ENCODE assay signal across 9 cellular contexts in genomic region chr6:30542404-30542725, GRCh38. TPM values are rescaled to one million over a fixed set of nuclear protein-coding genes. Genes with fewer than 3 reads are reported as not detected.
DNase-seq lines count a peak whose midpoint lies in the region; ATAC-seq, FAIRE-seq and TF ChIP-seq lines count a peak whose summit lies in the region.
"Had no signal": no experiment of that assay in that cellular context is flagged by ENCODE, and none has a peak within 500 bp of the region (broad histone marks: within the 10 kb centered on the region; RNA-seq: fewer than 3 reads in every experiment).

No MANE protein-coding gene starts in this region.

- H3K36me3 ChIP-seq in BLaER1, result peaks cover 27% of the 10 kb centered on the region
- H3K36me3 ChIP-seq in mesenchymal stem cell (ENCODE audit: control insufficient read depth in 1 of 2, insufficient read depth in 2 of 2, low read depth in 1 of 2, low read length in 2 of 2), result peaks cover 22 to 45% of the 10 kb centered on the region in 2 experiments

- no peak overlapping the region for H2BK12ac ChIP-seq in mesenchymal stem cell (ENCODE audit: low read length in 2 of 2)

- no peak overlapping the region for H4K8ac ChIP-seq in mesenchymal stem cell (ENCODE audit: low read length)

- FAIRE-seq in GM12891 (lab: Jason Lieb, UNC), result peak; percentile 61

- H3K9me3 ChIP-seq in BLaER1, result no peaks in the 10 kb centered on the region
- no peaks in the 10 kb centered on the region for H3K9me3 ChIP-seq in mesenchymal stem cell (ENCODE audit: control insufficient read depth, low read length)

- H3K9me3 Mint-ChIP-seq in activated T-helper 1 cell treated with anti-CD3 and anti-CD28 coated beads, Interleukin-12 subunit alpha, Interleukin-12 subunit beta, Interleukin-2, Interleukin-4 antibody, amounts not matched to agents 30 ng/mL and 10 ng/mL and 1 ng/mL, durations not matched to agents 14 hours and 24 hours and 36 hours, result no peaks in the 10 kb centered on the region

- peak overlapping the region; percentile 78 for H3K27ac Mint-ChIP-seq in activated T-helper 1 cell treated with anti-CD3 and anti-CD28 coated beads, Interleukin-12 subunit alpha, Interleukin-12 subunit beta, Interleukin-2, Interleukin-4 antibody, amounts not matched to agents 30 ng/mL and 10 ng/mL and 1 ng/mL, durations not matched to agents 14 hours and 24 hours and 36 hours

- 0 out of 2 replicates have a peak overlapping the region, but pooled peaks have one; percentile 15 for H3K27ac ChIP-seq in BLaER1
- no peak overlapping the region for H3K27ac ChIP-seq in mesenchymal stem cell (ENCODE audit: low read length, poor library complexity, severe bottlenecking)

- H3K14ac ChIP-seq in mesenchymal stem cell (ENCODE audit: low read length in 2 of 2), result no peak overlapping the region

- H3K9ac ChIP-seq in BLaER1, result peak overlapping the region; percentile 56; the same call in 1 of the 2 replicates
- peak overlapping the region; percentile 65 for H3K9ac ChIP-seq in mesenchymal stem cell (ENCODE audit: low read length)

- no peaks in the 10 kb centered on the region for H3K27me3 Mint-ChIP-seq in activated T-helper 1 cell treated with anti-CD3 and anti-CD28 coated beads, Interleukin-12 subunit alpha, Interleukin-12 subunit beta, Interleukin-2, Interleukin-4 antibody, amounts not matched to agents 30 ng/mL and 10 ng/mL and 1 ng/mL, durations not matched to agents 14 hours and 24 hours and 36 hours (ENCODE audit: insufficient read depth)

- H3K4me3 ChIP-seq in BLaER1, result peak overlapping the region; percentile 62
- H3K4me3 ChIP-seq in mesenchymal stem cell (ENCODE audit: insufficient read depth in 1 of 2, low read depth in 1 of 2, low read length in 2 of 2), result no peak overlapping the region

- no peak overlapping the region for H2BK15ac ChIP-seq in mesenchymal stem cell (ENCODE audit: low read depth, poor library complexity, severe bottlenecking)

- no peak overlapping the region for H4K91ac ChIP-seq in mesenchymal stem cell (ENCODE audit: low read length)

- no peaks in the 10 kb centered on the region for H4K20me1 ChIP-seq in BLaER1

- no peak overlapping the region for H2AFZ ChIP-seq in mesenchymal stem cell (ENCODE audit: low read depth, low read length)

- H3K4me2 ChIP-seq in BLaER1, result peak overlapping the region; percentile 91
- no peak overlapping the region for H3K4me2 ChIP-seq in mesenchymal stem cell (ENCODE audit: low read length, poor library complexity, severe bottlenecking)

- no peak overlapping the region for H2AK5ac ChIP-seq in mesenchymal stem cell (ENCODE audit: low read length, severe bottlenecking)

- peaks cover 3% of the 10 kb centered on the region for H3K79me1 ChIP-seq in mesenchymal stem cell (replicated peaks; ENCODE audit: low read length, poor library complexity, severe bottlenecking)

- no peak overlapping the region for H2BK120ac ChIP-seq in mesenchymal stem cell (ENCODE audit: low read depth, low read length)

- peak overlapping the region; percentile 81 for H3K4me3 Mint-ChIP-seq in activated T-helper 1 cell treated with anti-CD3 and anti-CD28 coated beads, Interleukin-12 subunit alpha, Interleukin-12 subunit beta, Interleukin-2, Interleukin-4 antibody, amounts not matched to agents 30 ng/mL and 10 ng/mL and 1 ng/mL, durations not matched to agents 14 hours and 24 hours and 36 hours

- no peak overlapping the region for H3K23ac ChIP-seq in mesenchymal stem cell (ENCODE audit: low read length in 2 of 2)

- TF ChIP-seq POLR2A in GM12891 (IDR thresholded peaks at IDR 0.05; ENCODE audit: low read depth, low read length), result no peak

- no peaks in the 10 kb centered on the region for H3K27me3 ChIP-seq in BLaER1
- no peaks in the 10 kb centered on the region for H3K27me3 ChIP-seq in mesenchymal stem cell (ENCODE audit: control insufficient read depth in 1 of 2, insufficient read depth in 1 of 2, low read length in 2 of 2)

- H2BK5ac ChIP-seq in mesenchymal stem cell (ENCODE audit: low read depth, low read length, poor library complexity, severe bottlenecking), result no peak overlapping the region

- DNase-seq in GM12891 (ENCODE audit: insufficient read length, low spot score), result no peak
- no peak for DNase-seq in activated T-helper 1 cell treated with anti-CD3 and anti-CD28 coated beads, Interleukin-12 subunit alpha, Interleukin-12 subunit beta, Interleukin-2, Interleukin-4 antibody, amounts not matched to agents 30 ng/mL and 10 ng/mL and 1 ng/mL, durations not matched to agents 14 hours and 24 hours and 36 hours (ENCODE audit: low spot score)
- no peak for DNase-seq in mesenchymal stem cell
- DNase-seq in T-helper 9 cell, result no peak
- no peak for DNase-seq in islet precursor cell
- DNase-seq in HPDE6-E6E7 (ENCODE audit: extremely low spot score), result no peak
- DNase-seq: cerebellar nuclear complex had no signal

- intact Hi-C loops in activated T-helper 1 cell treated with anti-CD3 and anti-CD28 coated beads, Interleukin-12 subunit alpha, Interleukin-12 subunit beta, Interleukin-2, Interleukin-4 antibody, amounts not matched to agents 30 ng/mL and 10 ng/mL and 1 ng/mL, durations not matched to agents 14 hours and 24 hours and 36 hours (cut with micrococcal nuclease), result no loop called here

- WGBS in mesenchymal stem cell, result 34% methylated on average over 4 of the region's 4 CpGs

- peaks cover 39% of the 10 kb centered on the region for H3K4me1 Mint-ChIP-seq in activated T-helper 1 cell treated with anti-CD3 and anti-CD28 coated beads, Interleukin-12 subunit alpha, Interleukin-12 subunit beta, Interleukin-2, Interleukin-4 antibody, amounts not matched to agents 30 ng/mL and 10 ng/mL and 1 ng/mL, durations not matched to agents 14 hours and 24 hours and 36 hours (ENCODE audit: low read depth)

- H3K4ac ChIP-seq in mesenchymal stem cell (ENCODE audit: low read depth in 1 of 2, low read length in 2 of 2), result no peak overlapping the region

- no peak overlapping the region for H3K18ac ChIP-seq in mesenchymal stem cell (ENCODE audit: low read depth in 1 of 2, low read length in 2 of 2)

- H3K4me1 ChIP-seq in BLaER1, result peaks cover 25% of the 10 kb centered on the region
- no peaks in the 10 kb centered on the region for H3K4me1 ChIP-seq in mesenchymal stem cell (ENCODE audit: control insufficient read depth, insufficient read depth, low read depth, low read length)

- ATAC-seq in HG03196 (IDR thresholded peaks at IDR 0.05; ENCODE audit: unreplicated experiment), result no peak

- peaks cover 20% of the 10 kb centered on the region for H3K36me3 Mint-ChIP-seq in activated T-helper 1 cell treated with anti-CD3 and anti-CD28 coated beads, Interleukin-12 subunit alpha, Interleukin-12 subunit beta, Interleukin-2, Interleukin-4 antibody, amounts not matched to agents 30 ng/mL and 10 ng/mL and 1 ng/mL, durations not matched to agents 14 hours and 24 hours and 36 hours (ENCODE audit: low read depth)

TF ChIP-seq in GM12891, 5 proteins besides CTCF, POLR2A, EP300 and RAD21:
- no peak for TF ChIP-seq POU2F2 (IDR thresholded peaks at IDR 0.05; ENCODE audit: low read depth, low read length)
- TF ChIP-seq POLR2AphosphoS5 (IDR thresholded peaks at IDR 0.05; ENCODE audit: low read depth, low read length), result no peak
- TF ChIP-seq TAF1 (IDR thresholded peaks at IDR 0.05; ENCODE audit: low read depth, low read length), result no peak
- TF ChIP-seq SPI1 (IDR thresholded peaks at IDR 0.05; ENCODE audit: low read depth, low read length), result no peak
- no peak for TF ChIP-seq PAX5 (IDR thresholded peaks at IDR 0.05; ENCODE audit: insufficient read depth, low read length, severe bottlenecking)

RNA-seq across cellular contexts. Expression of gene GNL1, which starts 13.9 kb away (rescaled TPM):
- polyA plus RNA-seq in GM12891 (2012; ENCODE audit: low read depth, missing spikeins), result 36.3 TPM
- total RNA-seq in activated T-helper 1 cell treated with anti-CD3 and anti-CD28 coated beads, Interleukin-12 subunit alpha, Interleukin-12 subunit beta, Interleukin-2, Interleukin-4 antibody, amounts not matched to agents 30 ng/mL and 10 ng/mL and 1 ng/mL, durations not matched to agents 14 hours and 24 hours and 36 hours, result 86.3 and 92.4 TPM in 2 replicates
- 38.9 TPM for polyA plus RNA-seq in mesenchymal stem cell (2013, experiment 1 of 2)
- polyA plus RNA-seq in mesenchymal stem cell (2013, experiment 2 of 2), result 36.3 TPM

RNA-seq across cellular contexts. Expression of gene PRR3, which starts 14.7 kb away (rescaled TPM):
- polyA plus RNA-seq in GM12891 (2012; ENCODE audit: low read depth, missing spikeins), result 12.4 TPM
- total RNA-seq in activated T-helper 1 cell treated with anti-CD3 and anti-CD28 coated beads, Interleukin-12 subunit alpha, Interleukin-12 subunit beta, Interleukin-2, Interleukin-4 antibody, amounts not matched to agents 30 ng/mL and 10 ng/mL and 1 ng/mL, durations not matched to agents 14 hours and 24 hours and 36 hours, result 41.6 and 42.1 TPM in 2 replicates
- 14.0 TPM for polyA plus RNA-seq in mesenchymal stem cell (2013, experiment 1 of 2)
- 13.0 TPM for polyA plus RNA-seq in mesenchymal stem cell (2013, experiment 2 of 2)

RNA-seq across cellular contexts. Expression of gene ABCF1, which starts 28.9 kb away (rescaled TPM):
- polyA plus RNA-seq in GM12891 (2012; ENCODE audit: low read depth, missing spikeins), result 48.8 TPM
- 115 and 120 TPM in 2 replicates for total RNA-seq in activated T-helper 1 cell treated with anti-CD3 and anti-CD28 coated beads, Interleukin-12 subunit alpha, Interleukin-12 subunit beta, Interleukin-2, Interleukin-4 antibody, amounts not matched to agents 30 ng/mL and 10 ng/mL and 1 ng/mL, durations not matched to agents 14 hours and 24 hours and 36 hours
- polyA plus RNA-seq in mesenchymal stem cell (2013, experiment 1 of 2), result 50.0 TPM
- 49.7 TPM for polyA plus RNA-seq in mesenchymal stem cell (2013, experiment 2 of 2)

RNA-seq across cellular contexts. Expression of gene HLA-E, which starts 53.1 kb away (rescaled TPM):
- 359 TPM for polyA plus RNA-seq in GM12891 (2012; ENCODE audit: low read depth, missing spikeins)
- 476 and 483 TPM in 2 replicates for total RNA-seq in activated T-helper 1 cell treated with anti-CD3 and anti-CD28 coated beads, Interleukin-12 subunit alpha, Interleukin-12 subunit beta, Interleukin-2, Interleukin-4 antibody, amounts not matched to agents 30 ng/mL and 10 ng/mL and 1 ng/mL, durations not matched to agents 14 hours and 24 hours and 36 hours
- 151 TPM for polyA plus RNA-seq in mesenchymal stem cell (2013, experiment 1 of 2)
- polyA plus RNA-seq in mesenchymal stem cell (2013, experiment 2 of 2), result 150 TPM
